Comparison of ENCODE assay signal across 26 cellular contexts in the genomic region with DNA sequence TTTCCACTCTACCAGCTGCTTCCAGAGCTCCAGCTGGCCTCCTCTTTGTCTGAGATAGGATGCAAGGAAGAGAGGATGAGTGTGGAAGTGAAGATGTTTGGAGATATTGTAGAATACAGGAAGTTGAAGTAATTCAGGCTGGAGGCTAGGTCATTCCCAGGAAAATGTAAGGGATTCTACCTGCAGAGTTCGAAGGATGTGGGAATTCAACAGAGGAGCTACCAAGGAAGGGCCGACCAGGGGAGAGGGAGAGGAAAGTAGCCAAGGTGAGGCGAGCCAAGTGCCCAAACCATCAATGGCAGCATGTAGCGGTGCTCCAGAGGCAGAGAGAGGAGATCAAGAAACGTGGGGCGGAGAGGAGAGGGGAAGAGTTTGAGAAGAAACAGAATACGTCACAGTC. TPM values are rescaled to one million over a fixed set of nuclear protein-coding genes. Genes with fewer than 3 reads are reported as not detected.
DNase-seq lines count a peak whose midpoint lies in the region; ATAC-seq, FAIRE-seq and TF ChIP-seq lines count a peak whose summit lies in the region.
"Had no signal": no experiment of that assay in that cellular context is flagged by ENCODE, and none has a peak within 500 bp of the region (broad histone marks: within the 10 kb centered on the region; RNA-seq: fewer than 3 reads in every experiment).

No MANE protein-coding gene starts in this region.

- no peak overlapping the region for H3K27ac Mint-ChIP-seq in activated naive CD8-positive, alpha-beta T cell
- no peak overlapping the region for H3K27ac Mint-ChIP-seq in activated naive CD8-positive, alpha-beta T cell treated with anti-CD3 and anti-CD28 coated beads, Interleukin-2, amount 50 U/mL, for 24 hours
- no peak overlapping the region for H3K27ac Mint-ChIP-seq in activated T-helper 1 cell treated with anti-CD3 and anti-CD28 coated beads, Interleukin-12 subunit alpha, Interleukin-12 subunit beta, Interleukin-2, Interleukin-4 antibody, amounts not matched to agents 30 ng/mL and 10 ng/mL and 1 ng/mL, durations not matched to agents 14 hours and 24 hours and 36 hours
- H3K27ac Mint-ChIP-seq in naive thymus-derived CD4-positive, alpha-beta T cell, result no peak overlapping the region

- ATAC-seq in activated naive CD8-positive, alpha-beta T cell treated with anti-CD3 and anti-CD28 coated beads, Interleukin-2, amount 50 U/mL, for 24 hours, result no peak
- ATAC-seq in naive thymus-derived CD4-positive, alpha-beta T cell, result no peak
- ATAC-seq in GM21717 (IDR thresholded peaks at IDR 0.05; ENCODE audit: unreplicated experiment), result no peak

- intact Hi-C loops in activated T-helper 1 cell treated with anti-CD3 and anti-CD28 coated beads, Interleukin-12 subunit alpha, Interleukin-12 subunit beta, Interleukin-2, Interleukin-4 antibody, amounts not matched to agents 30 ng/mL and 10 ng/mL and 1 ng/mL, durations not matched to agents 14 hours and 24 hours and 36 hours (cut with micrococcal nuclease), result loop anchor here (1.0 kb wide), 5 partner anchors 13 to 141 kb away; no protein-coding TSS in a partner anchor
- intact Hi-C loops in naive thymus-derived CD4-positive, alpha-beta T cell (cut with micrococcal nuclease), result loop anchor here (1.0 to 2.0 kb wide), 11 partner anchors 13 to 265 kb away; no protein-coding TSS in a partner anchor

- H3K27me3 ChIP-seq in naive thymus-derived CD4-positive, alpha-beta T cell (ENCODE audit: control insufficient read depth in 2 of 2, insufficient read depth in 2 of 2, low read length in 2 of 2), result peaks cover 0 to 4% of the 10 kb centered on the region in 2 donors
- H3K27me3 ChIP-seq: SJCRH30 had no signal

- CTCF ChIA-PET in naive thymus-derived CD4-positive, alpha-beta T cell (lab: Charles Lee), result interaction anchor here (0.6 to 3.6 kb wide), 6 partner anchors 14 to 159 kb away, joined by 3 to 27 read pairs (median 18); no protein-coding TSS in a partner anchor

- H3K27me3 Mint-ChIP-seq in activated naive CD8-positive, alpha-beta T cell, result peaks cover 40% of the 10 kb centered on the region
- H3K27me3 Mint-ChIP-seq in activated naive CD8-positive, alpha-beta T cell treated with anti-CD3 and anti-CD28 coated beads, Interleukin-2, amount 50 U/mL, for 24 hours, result peaks cover 46% of the 10 kb centered on the region
- H3K27me3 Mint-ChIP-seq in activated T-helper 1 cell treated with anti-CD3 and anti-CD28 coated beads, Interleukin-12 subunit alpha, Interleukin-12 subunit beta, Interleukin-2, Interleukin-4 antibody, amounts not matched to agents 30 ng/mL and 10 ng/mL and 1 ng/mL, durations not matched to agents 14 hours and 24 hours and 36 hours (ENCODE audit: insufficient read depth), result peaks cover 66% of the 10 kb centered on the region
- peaks cover 49 to 75% (median 61%) of the 10 kb centered on the region in 5 donors for H3K27me3 Mint-ChIP-seq in naive thymus-derived CD4-positive, alpha-beta T cell

- FAIRE-seq in GM12891 (lab: Jason Lieb, UNC), result no peak
- FAIRE-seq: small intestine had no signal

- H3K9me3 ChIP-seq in naive thymus-derived CD4-positive, alpha-beta T cell (ENCODE audit: control insufficient read depth in 2 of 3, low read length in 3 of 3), result no peaks in the 10 kb centered on the region
- H3K9me3 ChIP-seq: tibial nerve had no signal

- no peaks in the 10 kb centered on the region for H3K9me3 Mint-ChIP-seq in activated naive CD8-positive, alpha-beta T cell (ENCODE audit: low read depth)
- no peaks in the 10 kb centered on the region for H3K9me3 Mint-ChIP-seq in activated naive CD8-positive, alpha-beta T cell treated with anti-CD3 and anti-CD28 coated beads, Interleukin-2, amount 50 U/mL, for 24 hours
- no peaks in the 10 kb centered on the region for H3K9me3 Mint-ChIP-seq in activated T-helper 1 cell treated with anti-CD3 and anti-CD28 coated beads, Interleukin-12 subunit alpha, Interleukin-12 subunit beta, Interleukin-2, Interleukin-4 antibody, amounts not matched to agents 30 ng/mL and 10 ng/mL and 1 ng/mL, durations not matched to agents 14 hours and 24 hours and 36 hours
- H3K9me3 Mint-ChIP-seq in naive thymus-derived CD4-positive, alpha-beta T cell, result peaks cover 0 to 7% (median 0%) of the 10 kb centered on the region in 11 donors

- H3K36me3 Mint-ChIP-seq in activated naive CD8-positive, alpha-beta T cell, result no peaks in the 10 kb centered on the region
- H3K36me3 Mint-ChIP-seq in activated naive CD8-positive, alpha-beta T cell treated with anti-CD3 and anti-CD28 coated beads, Interleukin-2, amount 50 U/mL, for 24 hours (ENCODE audit: low read depth), result no peaks in the 10 kb centered on the region
- H3K36me3 Mint-ChIP-seq in activated T-helper 1 cell treated with anti-CD3 and anti-CD28 coated beads, Interleukin-12 subunit alpha, Interleukin-12 subunit beta, Interleukin-2, Interleukin-4 antibody, amounts not matched to agents 30 ng/mL and 10 ng/mL and 1 ng/mL, durations not matched to agents 14 hours and 24 hours and 36 hours (ENCODE audit: low read depth), result no peaks in the 10 kb centered on the region
- peaks cover 0 to 9% (median 0%) of the 10 kb centered on the region in 5 donors for H3K36me3 Mint-ChIP-seq in naive thymus-derived CD4-positive, alpha-beta T cell

- H3K27ac ChIP-seq in naive thymus-derived CD4-positive, alpha-beta T cell (ENCODE audit: low read depth, low read length), result no peak overlapping the region
- H3K27ac ChIP-seq: cardiac muscle cell, SJCRH30 had no signal

- peak overlapping the region; percentile 36 for H3K4me3 Mint-ChIP-seq in activated naive CD8-positive, alpha-beta T cell
- H3K4me3 Mint-ChIP-seq in activated naive CD8-positive, alpha-beta T cell treated with anti-CD3 and anti-CD28 coated beads, Interleukin-2, amount 50 U/mL, for 24 hours, result no peak overlapping the region
- H3K4me3 Mint-ChIP-seq in activated T-helper 1 cell treated with anti-CD3 and anti-CD28 coated beads, Interleukin-12 subunit alpha, Interleukin-12 subunit beta, Interleukin-2, Interleukin-4 antibody, amounts not matched to agents 30 ng/mL and 10 ng/mL and 1 ng/mL, durations not matched to agents 14 hours and 24 hours and 36 hours, result peak overlapping the region; percentile 37
- peak overlapping the region in 7 of 10 donors; percentile 16 to 74 (median 55) for H3K4me3 Mint-ChIP-seq in naive thymus-derived CD4-positive, alpha-beta T cell

- POLR2A ChIA-PET in naive thymus-derived CD4-positive, alpha-beta T cell (lab: Charles Lee), result interaction anchor here (2.0 kb wide), 1 partner anchor 13 kb away, joined by 5 read pairs; no protein-coding TSS in a partner anchor

- no peak for TF ChIP-seq POLR2A in GM12891 (IDR thresholded peaks at IDR 0.05; ENCODE audit: low read depth, low read length)

- no peak overlapping the region for H3K4me3 ChIP-seq in naive thymus-derived CD4-positive, alpha-beta T cell (ENCODE audit: low read length)
- H3K4me3 ChIP-seq: SJCRH30 had no signal

- H3K4me1 Mint-ChIP-seq in activated naive CD8-positive, alpha-beta T cell (ENCODE audit: low read depth), result peaks cover 6% of the 10 kb centered on the region
- H3K4me1 Mint-ChIP-seq in activated naive CD8-positive, alpha-beta T cell treated with anti-CD3 and anti-CD28 coated beads, Interleukin-2, amount 50 U/mL, for 24 hours, result peaks cover 7% of the 10 kb centered on the region
- peaks cover 7% of the 10 kb centered on the region for H3K4me1 Mint-ChIP-seq in activated T-helper 1 cell treated with anti-CD3 and anti-CD28 coated beads, Interleukin-12 subunit alpha, Interleukin-12 subunit beta, Interleukin-2, Interleukin-4 antibody, amounts not matched to agents 30 ng/mL and 10 ng/mL and 1 ng/mL, durations not matched to agents 14 hours and 24 hours and 36 hours (ENCODE audit: low read depth)
- peaks cover 4 to 14% (median 11%) of the 10 kb centered on the region in 7 donors for H3K4me1 Mint-ChIP-seq in naive thymus-derived CD4-positive, alpha-beta T cell

- DNase-seq in activated naive CD8-positive, alpha-beta T cell treated with anti-CD3 and anti-CD28 coated beads, Interleukin-2, amount 50 U/mL, for 24 hours, result no peak
- DNase-seq in activated T-helper 1 cell treated with anti-CD3 and anti-CD28 coated beads, Interleukin-12 subunit alpha, Interleukin-12 subunit beta, Interleukin-2, Interleukin-4 antibody, amounts not matched to agents 30 ng/mL and 10 ng/mL and 1 ng/mL, durations not matched to agents 14 hours and 24 hours and 36 hours (ENCODE audit: low spot score), result no peak
- no peak for DNase-seq in naive thymus-derived CD4-positive, alpha-beta T cell
- no peak for DNase-seq in GM12891 (ENCODE audit: insufficient read length, low spot score)
- no peak for DNase-seq in stimulated activated CD4-positive, alpha-beta T cell treated with anti-CD3 and anti-CD28 coated beads, Interleukin-4, amount 100 ng/mL, for 4 hours
- DNase-seq: ACHN; activated naive CD4-positive, alpha-beta T cell treated with Interleukin-2 at 50 U/mL for 16 hours; activated T-cell treated with anti-CD3 and anti-CD28 coated beads for 4 hours; anterior cingulate cortex; Calu3; cortex of kidney; DND-41; esophagus squamous epithelium; foreskin melanocyte; KBM-7; MG63; NCI-H1417 treated with DMSO at 0.1 percent for 48 hours; NCI-H2081 treated with DMSO at 0.1 percent for 48 hours; NCI-H345; occipital lobe; SJCRH30; small intestine had no signal

- no peaks in the 10 kb centered on the region for H3K36me3 ChIP-seq in naive thymus-derived CD4-positive, alpha-beta T cell (ENCODE audit: control insufficient read depth in 2 of 3, insufficient read depth in 3 of 3, low read length in 3 of 3)
- H3K36me3 ChIP-seq: cardiac muscle cell, esophagus squamous epithelium, MG63, SJCRH30, tibial nerve had no signal

- no peaks in the 10 kb centered on the region for H3K4me1 ChIP-seq in naive thymus-derived CD4-positive, alpha-beta T cell (ENCODE audit: control insufficient read depth in 2 of 2, insufficient read depth in 2 of 2, low read length in 2 of 2)

TF ChIP-seq in GM12891, 5 proteins besides CTCF, POLR2A, EP300 and RAD21:
- no peak for TF ChIP-seq PAX5 (IDR thresholded peaks at IDR 0.05; ENCODE audit: insufficient read depth, low read length, severe bottlenecking)
- TF ChIP-seq POU2F2 (IDR thresholded peaks at IDR 0.05; ENCODE audit: low read depth, low read length), result no peak
- TF ChIP-seq SPI1 (IDR thresholded peaks at IDR 0.05; ENCODE audit: low read depth, low read length), result no peak
- no peak for TF ChIP-seq TAF1 (IDR thresholded peaks at IDR 0.05; ENCODE audit: low read depth, low read length)
- TF ChIP-seq POLR2AphosphoS5 (IDR thresholded peaks at IDR 0.05; ENCODE audit: low read depth, low read length), result no peak
TF ChIP-seq in GM12891: peak in this region for 0.

RNA-seq across cellular contexts. Expression of a gene that starts 49.0 kb away (rescaled TPM):
- 0.31 TPM in 1 of 2 replicates, not detected in the other for total RNA-seq in activated T-helper 1 cell treated with anti-CD3 and anti-CD28 coated beads, Interleukin-12 subunit alpha, Interleukin-12 subunit beta, Interleukin-2, Interleukin-4 antibody, amounts not matched to agents 30 ng/mL and 10 ng/mL and 1 ng/mL, durations not matched to agents 14 hours and 24 hours and 36 hours
- total RNA-seq in naive thymus-derived CD4-positive, alpha-beta T cell, result under 1 TPM; 0.07 to 0.49 (median 0.32) TPM
- polyA plus RNA-seq in naive thymus-derived CD4-positive, alpha-beta T cell, result under 1 TPM; 0.04 to 0.35 TPM
- not detected for polyA plus RNA-seq in GM12891 (2012; ENCODE audit: low read depth, missing spikeins)
